ENCODE assay signal across 1 cellular context in genomic region chr14:94482132-94483070, GRCh38.
TF ChIP-seq lines count a peak whose summit lies in the region.

No MANE protein-coding gene starts in this region.

TF ChIP-seq in GM12878, 131 proteins besides CTCF, POLR2A, EP300 and RAD21:
- TF ChIP-seq ZNF687 (IDR thresholded peaks at IDR 0.05) (peak; percentile 79), ZNF592 (IDR thresholded peaks at IDR 0.05) (0 out of 2 replicates have a peak, but pooled peaks have one; percentile 71)
